ENCODE assay signal across 15 cellular contexts in the genomic region with DNA sequence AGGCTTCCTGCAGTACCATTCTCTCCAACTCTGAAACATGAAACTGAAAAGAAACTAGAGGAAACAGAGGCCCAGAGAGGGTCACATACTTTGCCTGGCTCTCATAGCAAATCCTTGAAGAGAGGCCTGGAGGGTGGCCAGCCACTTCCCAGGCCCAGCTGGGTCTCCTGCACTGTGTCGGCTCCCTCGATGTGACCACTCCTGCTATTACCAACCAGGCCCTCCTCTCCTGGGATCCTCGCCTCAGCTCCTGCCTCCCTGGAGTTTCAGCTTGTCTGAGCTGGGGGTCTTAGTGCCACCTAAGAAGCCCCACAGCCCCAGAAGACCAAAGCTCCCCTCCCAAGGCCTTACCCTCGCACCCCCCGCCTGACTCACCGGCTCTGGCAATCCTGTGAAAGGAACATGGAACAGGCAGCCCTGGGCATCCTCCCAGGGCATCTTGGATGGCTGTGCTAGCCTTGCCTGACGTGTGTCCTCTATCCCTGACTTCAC. TPM values are rescaled to one million over a fixed set of nuclear protein-coding genes. Genes with fewer than 3 reads are reported as not detected.
A peak's percentile ranks its signal among the peaks of the same experiment; 100 is the strongest.
DNase-seq lines count a peak whose midpoint lies in the region; ATAC-seq and TF ChIP-seq lines count a peak whose summit lies in the region.
"Had no signal": no experiment of that assay in that cellular context is flagged by ENCODE, and none has a peak within 500 bp of the region (broad histone marks: within the 10 kb centered on the region; RNA-seq: fewer than 3 reads in every experiment).

No MANE protein-coding gene starts in this region.

- intact Hi-C loops in activated CD4-positive, alpha-beta T cell treated with anti-CD3 and anti-CD28 coated beads for 36 hours (cut with DNase I, micrococcal nuclease): no loop called here

- TF ChIP-seq CTCF in brain (conservative IDR thresholded peaks at IDR 0.05): no peak
- TF ChIP-seq CTCF in hepatocyte (IDR thresholded peaks at IDR 0.05; ENCODE audit: poor library complexity): no peak
- TF ChIP-seq CTCF in thoracic aorta (IDR thresholded peaks at IDR 0.05): no peak

- H3K9me3 Mint-ChIP-seq in activated CD4-positive, alpha-beta T cell treated with anti-CD3 and anti-CD28 coated beads for 36 hours (ENCODE audit: low read depth): no peaks in the 10 kb centered on the region
- no peaks in the 10 kb centered on the region for H3K9me3 Mint-ChIP-seq in brain
- H3K9me3 Mint-ChIP-seq: activated naive CD8-positive, alpha-beta T cell treated with anti-CD3 and anti-CD28 coated beads for 36 hours; endodermal cell had no signal

- H3K27ac ChIP-seq in hepatocyte (peak overlapping the region; percentile 79), thoracic aorta (peak overlapping the region; percentile 97)
- H3K27ac ChIP-seq: 22Rv1, SK-N-MC had no signal

- H3K4me3 Mint-ChIP-seq in activated CD4-positive, alpha-beta T cell treated with anti-CD3 and anti-CD28 coated beads for 36 hours: no peak overlapping the region
- H3K4me3 Mint-ChIP-seq in brain: peak overlapping the region in 2 of 5 experiments; percentile 38 to 66
- H3K4me3 Mint-ChIP-seq: activated naive CD8-positive, alpha-beta T cell treated with anti-CD3 and anti-CD28 coated beads for 36 hours; endodermal cell had no signal

- peaks cover 3% of the 10 kb centered on the region for H4K20me1 ChIP-seq in hepatocyte (ENCODE audit: insufficient read depth, poor library complexity, severe bottlenecking)

- CTCF ChIA-PET in activated CD4-positive, alpha-beta T cell treated with anti-CD3 and anti-CD28 coated beads for 36 hours (lab: Charles Lee): interaction anchor here (0.6 kb wide), 1 partner anchor 35 kb away, joined by 4 read pairs; no protein-coding TSS in a partner anchor

- H3K27me3 ChIP-seq in hepatocyte: no peaks in the 10 kb centered on the region
- no peaks in the 10 kb centered on the region for H3K27me3 ChIP-seq in thoracic aorta (replicated peaks; ENCODE audit: insufficient read depth)
- H3K27me3 ChIP-seq in HAP-1 (ENCODE audit: low read depth): peaks cover 2% of the 10 kb centered on the region; the same call in 1 of the 2 replicates

- H3K79me2 ChIP-seq in hepatocyte: peaks cover 23% of the 10 kb centered on the region

- in situ Hi-C loops in HAP-1 (cut with MboI; ENCODE audit: low sequenced_read_pairs) (no loop called here), G401 (cut with HindIII; ENCODE audit: low sequenced_read_pairs) (no loop called here)

- H3K9me2 ChIP-seq in hepatocyte (replicated peaks; ENCODE audit: insufficient read depth): no peaks in the 10 kb centered on the region

- peak overlapping the region; percentile 27 for H3K27ac Mint-ChIP-seq in activated CD4-positive, alpha-beta T cell treated with anti-CD3 and anti-CD28 coated beads for 36 hours
- peak overlapping the region in 4 of 5 experiments; percentile 78 to 95 (median 86) for H3K27ac Mint-ChIP-seq in brain
- H3K27ac Mint-ChIP-seq: activated naive CD8-positive, alpha-beta T cell treated with anti-CD3 and anti-CD28 coated beads for 36 hours; endodermal cell had no signal

- H3K9me3 ChIP-seq in hepatocyte (ENCODE audit: low read depth) (no peaks in the 10 kb centered on the region), thoracic aorta (no peaks in the 10 kb centered on the region), HAP-1 (no peaks in the 10 kb centered on the region)

- H3K4me3 ChIP-seq in hepatocyte: no peak overlapping the region
- H3K4me3 ChIP-seq in thoracic aorta: peak overlapping the region; percentile 85
- H3K4me3 ChIP-seq in HAP-1: no peak overlapping the region
- H3K4me3 ChIP-seq: SK-N-MC had no signal

- peaks cover 11% of the 10 kb centered on the region for H3K4me1 Mint-ChIP-seq in activated CD4-positive, alpha-beta T cell treated with anti-CD3 and anti-CD28 coated beads for 36 hours
- peaks cover 54% of the 10 kb centered on the region for H3K4me1 Mint-ChIP-seq in brain

- peak overlapping the region; percentile 90 for H3K4me2 ChIP-seq in hepatocyte

- 86% methylated on average over 7 of the region's 7 CpGs for WGBS in hepatocyte (ENCODE audit: low lambda C conversion rate, missing lambda C conversion rate)

- DNase-seq in activated CD4-positive, alpha-beta T cell treated with anti-CD3 and anti-CD28 coated beads for 36 hours: no peak
- no peak for DNase-seq in activated CD4-positive, alpha-beta T cell treated with anti-CD3 and anti-CD28 coated beads for 1 hour
- DNase-seq in hepatocyte (ENCODE audit: low spot score) (peak; percentile 51), thoracic aorta (ENCODE audit: low spot score) (peak; percentile 80), NCI-H2171 treated with DMSO at 0.1 percent for 48 hours (lab: John Stamatoyannopoulos, UW) (no peak), HAP-1 (ENCODE audit: low spot score in 2 of 2) (no peak), G401 (ENCODE audit: low spot score) (no peak)
- DNase-seq: activated CD4-positive, alpha-beta T cell treated with anti-CD3 and anti-CD28 coated beads, Interleukin-2, amount 50 U/mL, for 48 hours; activated naive CD8-positive, alpha-beta T cell treated with anti-CD3 and anti-CD28 coated beads for 36 hours; endodermal cell; NCI-H748 treated with DMSO at 0.1 percent for 48 hours; stimulated activated CD4-positive, alpha-beta T cell treated with anti-CD3 and anti-CD28 coated beads, Interleukin-15, amount 100 ng/mL, for 24 hours had no signal

- H3K4me1 ChIP-seq in hepatocyte (ENCODE audit: insufficient read depth): peaks cover 17% of the 10 kb centered on the region
- H3K4me1 ChIP-seq in thoracic aorta (ENCODE audit: control insufficient read depth in 1 of 2, low read depth in 2 of 2): peaks cover 34 to 68% of the 10 kb centered on the region in 2 donors
- peaks cover 12% of the 10 kb centered on the region for H3K4me1 ChIP-seq in HAP-1

- no peak for ATAC-seq in activated CD4-positive, alpha-beta T cell treated with anti-CD3 and anti-CD28 coated beads for 36 hours
- peak; percentile 10 for ATAC-seq in thoracic aorta (ENCODE audit: insufficient number of reproducible peaks, low FRiP score, low read depth)

- H3K36me3 ChIP-seq in hepatocyte (replicated peaks; ENCODE audit: insufficient read depth, low read depth) (no peaks in the 10 kb centered on the region), thoracic aorta (no peaks in the 10 kb centered on the region), HAP-1 (replicated peaks) (no peaks in the 10 kb centered on the region)

- H2AFZ ChIP-seq in hepatocyte: no peak overlapping the region

- H3K27me3 Mint-ChIP-seq in activated CD4-positive, alpha-beta T cell treated with anti-CD3 and anti-CD28 coated beads for 36 hours: no peaks in the 10 kb centered on the region
- peaks cover 20% of the 10 kb centered on the region for H3K27me3 Mint-ChIP-seq in brain
- H3K27me3 Mint-ChIP-seq: activated naive CD8-positive, alpha-beta T cell treated with anti-CD3 and anti-CD28 coated beads for 36 hours had no signal

- POLR2A ChIA-PET in activated CD4-positive, alpha-beta T cell treated with anti-CD3 and anti-CD28 coated beads for 36 hours (lab: Charles Lee): no interaction called here

- H3K36me3 Mint-ChIP-seq in activated CD4-positive, alpha-beta T cell treated with anti-CD3 and anti-CD28 coated beads for 36 hours (ENCODE audit: low read depth): no peaks in the 10 kb centered on the region
- H3K36me3 Mint-ChIP-seq in brain: no peaks in the 10 kb centered on the region
- H3K36me3 Mint-ChIP-seq: activated naive CD8-positive, alpha-beta T cell treated with anti-CD3 and anti-CD28 coated beads for 36 hours had no signal

RNA-seq across cellular contexts. Expression of a gene that starts 4.6 kb away (rescaled TPM):
- total RNA-seq in activated CD4-positive, alpha-beta T cell treated with anti-CD3 and anti-CD28 coated beads for 36 hours: 1 to 10 TPM; 1.9 to 2.5 TPM
- polyA plus RNA-seq in brain (ENCODE audit: insufficient read depth, low read depth, low replicate concordance) (6.0 TPM), hepatocyte (96.9 and 136 TPM in 2 replicates)
- total RNA-seq in hepatocyte (35.6 and 44.5 TPM in 2 replicates), thoracic aorta (100 to 1,000 TPM; 164 to 321 TPM)
- 77.4 and 117 TPM in 2 replicates for total RNA-seq in G401 (2014; rRNA removed; shearing (Covaris generic))

RNA-seq across cellular contexts. Expression of a gene that starts 57.5 kb away (rescaled TPM):
- total RNA-seq in activated CD4-positive, alpha-beta T cell treated with anti-CD3 and anti-CD28 coated beads for 36 hours: not detected
- polyA plus RNA-seq in brain (ENCODE audit: insufficient read depth, low read depth, low replicate concordance): not detected
- total RNA-seq in hepatocyte: not detected in 2 replicates
- polyA plus RNA-seq in hepatocyte: not detected in 2 replicates
- total RNA-seq in thoracic aorta: not detected
- total RNA-seq in G401 (2014; rRNA removed; shearing (Covaris generic)): not detected in 2 replicates
- total RNA-seq: activated naive CD8-positive, alpha-beta T cell treated with anti-CD3 and anti-CD28 coated beads for 36 hours; endodermal cell had no signal

Comparison
In these comparisons a context has a peak if more than half of its experiments do, and no peak if none do; other contexts are left out.
1. DNase-seq: peak in hepatocyte (single experiment) and thoracic aorta (single experiment); none in activated CD4-positive, alpha-beta T cell treated with anti-CD3 and anti-CD28 coated beads for 36 hours (single experiment), activated CD4-positive, alpha-beta T cell treated with anti-CD3 and anti-CD28 coated beads for 1 hour (single experiment), NCI-H2171 treated with DMSO at 0.1 percent for 48 hours (single experiment), HAP-1 (0 of 2) and G401 (single experiment).
2. RNA of a gene that starts 4.6 kb away (total RNA-seq): 164 to 321 TPM in thoracic aorta, 77.4 to 117 TPM in G401 and 35.6 to 44.5 TPM in hepatocyte; 1.9 to 2.5 TPM in activated CD4-positive, alpha-beta T cell treated with anti-CD3 and anti-CD28 coated beads for 36 hours; every median in the first group is over 10 times any median in the second.